ENCODE assay signal across 1 cellular context in the genomic region with DNA sequence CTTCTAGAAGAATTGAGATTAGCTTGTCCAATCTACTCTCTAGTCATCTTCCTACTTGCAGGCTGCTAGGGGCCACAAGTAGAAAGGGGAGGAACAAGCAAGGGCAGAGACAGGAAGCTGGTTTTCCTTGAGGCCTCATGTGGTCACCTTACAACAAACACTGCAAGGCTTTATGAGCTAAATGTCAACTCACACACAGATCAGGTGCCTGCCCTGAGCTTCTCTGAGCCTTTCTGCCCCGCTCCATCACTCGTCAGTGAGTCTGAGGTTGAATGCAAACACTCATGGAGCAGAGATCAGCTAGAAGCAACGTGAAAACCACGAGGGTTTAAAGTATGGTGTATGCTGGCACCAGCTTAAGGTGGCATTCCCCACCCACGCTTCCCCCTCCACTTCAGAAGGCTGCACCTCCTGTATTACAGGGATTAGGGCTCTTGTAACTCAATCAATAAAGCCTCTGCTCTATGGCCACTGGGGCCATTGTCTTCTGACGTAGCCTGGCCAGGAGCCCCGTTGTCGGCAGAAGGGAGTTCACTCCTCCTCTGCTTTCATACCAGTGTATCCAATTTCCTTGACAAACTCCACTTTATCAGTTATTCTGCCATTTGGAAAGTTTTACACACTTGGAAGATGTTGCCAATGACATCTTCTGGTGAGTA.
TF ChIP-seq lines count a peak whose summit lies in the region.

No MANE protein-coding gene starts in this region.

TF ChIP-seq in K562, 482 proteins besides CTCF, POLR2A, EP300 and RAD21:
- TF ChIP-seq SP1 (CRISPR knock-in tag; IDR thresholded peaks at IDR 0.05) = no peak
- TF ChIP-seq, protein P1, sequence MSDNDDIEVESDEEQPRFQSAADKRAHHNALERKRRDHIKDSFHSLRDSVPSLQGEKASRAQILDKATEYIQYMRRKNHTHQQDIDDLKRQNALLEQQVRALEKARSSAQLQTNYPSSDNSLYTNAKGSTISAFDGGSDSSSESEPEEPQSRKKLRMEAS (CRISPR knock-in tag; IDR thresholded peaks at IDR 0.05) = no peak
